ENCODE assay signal across 12 cellular contexts in the genomic region with DNA sequence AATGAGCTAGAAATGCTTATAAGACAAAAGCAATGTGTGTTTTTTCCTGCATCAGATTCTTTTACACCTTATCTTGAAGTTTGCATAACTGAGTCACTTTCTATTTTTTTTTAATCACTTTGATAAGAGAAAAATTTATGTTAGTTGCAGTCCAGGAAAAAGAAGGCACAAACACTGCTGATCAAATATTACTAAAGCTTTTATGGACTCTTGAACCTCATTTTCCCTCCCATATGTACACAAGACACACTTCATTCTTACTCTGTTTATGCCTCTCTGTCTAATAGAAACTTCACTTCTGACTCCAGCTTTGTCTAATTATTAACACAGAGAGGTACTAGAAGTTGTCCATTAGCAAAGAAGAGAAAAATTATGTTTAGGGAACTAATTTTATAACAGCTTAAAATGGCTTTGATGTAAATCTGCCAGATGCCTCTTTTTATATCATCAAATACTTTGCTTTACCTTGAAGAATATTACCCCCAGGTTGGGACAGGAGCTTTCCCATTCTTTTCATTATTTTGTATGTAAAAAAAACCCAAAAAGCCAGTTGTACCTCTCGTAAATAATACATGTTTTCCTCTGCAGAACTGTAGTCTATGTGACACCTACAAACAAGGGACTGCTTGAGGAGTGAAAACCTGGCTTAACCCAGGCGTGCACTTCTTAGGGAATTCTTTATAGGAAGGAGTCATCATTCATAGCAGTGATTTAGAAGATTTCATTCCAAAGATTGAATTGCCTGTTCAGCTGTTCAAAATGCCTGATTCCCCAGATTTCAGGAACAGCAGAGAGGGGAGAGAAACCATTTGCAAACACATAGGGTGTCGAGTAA.
A peak's percentile ranks its signal among the peaks of the same experiment; 100 is the strongest.
DNase-seq lines count a peak whose midpoint lies in the region; ATAC-seq and TF ChIP-seq lines count a peak whose summit lies in the region.
"Had no signal": no experiment of that assay in that cellular context is flagged by ENCODE, and none has a peak within 500 bp of the region (broad histone marks: within the 10 kb centered on the region; RNA-seq: fewer than 3 reads in every experiment).

No MANE protein-coding gene starts in this region.

- DNase-seq in progenitor cell of endocrine pancreas (ENCODE audit: low spot score, unreplicated experiment) (no peak), GF-D8 (lab: John Stamatoyannopoulos, UW) (no peak), foreskin keratinocyte (no peak), nucleus accumbens (lab: John Stamatoyannopoulos, UW) (no peak), DMS79 treated with DMSO at 0.1 percent for 48 hours (lab: John Stamatoyannopoulos, UW) (no peak)
- DNase-seq: central memory CD4-positive, alpha-beta T cell; hippocampal formation; NCI-H1930 had no signal

- H3K9me3 Mint-ChIP-seq in progenitor cell of endocrine pancreas (ENCODE audit: low read depth) = no peaks in the 10 kb centered on the region

- no peaks in the 10 kb centered on the region for H3K36me3 ChIP-seq in duodenal mucosa (ENCODE audit: control insufficient read depth in 1 of 2, insufficient read depth in 2 of 2, low read length in 2 of 2)

- H3K9me3 ChIP-seq in duodenal mucosa (ENCODE audit: control insufficient read depth in 1 of 2, low read length in 2 of 2) = no peaks in the 10 kb centered on the region

- TF ChIP-seq CTCF in progenitor cell of endocrine pancreas (IDR thresholded peaks at IDR 0.05; ENCODE audit: unreplicated experiment) = no peak
- no peak for TF ChIP-seq CTCF in foreskin keratinocyte (conservative IDR thresholded peaks at IDR 0.05)

- peak overlapping the region; percentile 96 for H3K27ac Mint-ChIP-seq in progenitor cell of endocrine pancreas

- ATAC-seq in GM18867 (IDR thresholded peaks at IDR 0.05; ENCODE audit: unreplicated experiment) = peak; percentile 53
- ATAC-seq in HG03108 (IDR thresholded peaks at IDR 0.05; ENCODE audit: unreplicated experiment) = peak; percentile 71
- no peak for ATAC-seq in foreskin keratinocyte
- ATAC-seq: SK-N-SH treated with all-trans-retinoic acid at 6 μM for 48 hours had no signal

- no peaks in the 10 kb centered on the region for H3K27me3 ChIP-seq in duodenal mucosa (ENCODE audit: control insufficient read depth in 1 of 2, insufficient read depth in 2 of 2, low read length in 2 of 2)
- no peaks in the 10 kb centered on the region for H3K27me3 ChIP-seq in foreskin keratinocyte

- no peaks in the 10 kb centered on the region for H3K27me3 Mint-ChIP-seq in progenitor cell of endocrine pancreas

- H3K27ac ChIP-seq in duodenal mucosa (ENCODE audit: low read depth, low read length) (peak overlapping the region; percentile 26), foreskin keratinocyte (no peak overlapping the region)

- H3K4me1 ChIP-seq in duodenal mucosa (ENCODE audit: control insufficient read depth in 1 of 2, insufficient read depth in 2 of 2, low read length in 2 of 2) (peaks cover 45 to 71% of the 10 kb centered on the region in 2 donors), foreskin keratinocyte (no peaks in the 10 kb centered on the region)

- peaks cover 11% of the 10 kb centered on the region for H3K36me3 Mint-ChIP-seq in progenitor cell of endocrine pancreas (ENCODE audit: insufficient read depth)

- H3K4me1 Mint-ChIP-seq in progenitor cell of endocrine pancreas (ENCODE audit: low read depth) = peaks cover 78% of the 10 kb centered on the region

- peak overlapping the region; percentile 8 for H3K4me3 Mint-ChIP-seq in progenitor cell of endocrine pancreas (ENCODE audit: low read depth)

- H3K9ac ChIP-seq in duodenal mucosa (ENCODE audit: low read depth in 1 of 2, low read length in 2 of 2) = no peak overlapping the region

- no peak overlapping the region for H3K4me3 ChIP-seq in duodenal mucosa (ENCODE audit: low read depth in 1 of 2, low read length in 2 of 2)
